In the genomic region with DNA sequence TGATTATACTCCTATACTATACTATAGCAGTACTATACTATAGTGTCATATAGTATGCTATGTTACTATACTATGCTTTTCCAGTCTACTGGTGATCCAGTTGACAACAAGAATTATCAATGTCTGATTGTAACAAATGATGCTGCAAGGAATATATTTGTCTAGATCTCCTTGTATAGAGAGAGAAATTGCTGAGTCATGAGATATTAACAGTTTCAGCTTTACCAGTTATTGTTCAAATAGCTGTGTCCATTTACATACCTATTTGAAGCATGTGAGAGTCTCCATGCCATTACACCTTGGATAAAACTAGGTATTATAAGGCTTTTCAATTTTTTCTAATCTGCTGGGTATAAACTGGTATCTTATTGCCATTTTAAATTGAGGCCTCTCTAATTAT, we compare ENCODE assay signal across 3 cellular contexts.
TF ChIP-seq lines count a peak whose summit lies in the region.

No MANE protein-coding gene starts in this region.

TF ChIP-seq in HepG2, 621 proteins besides CTCF, POLR2A, EP300 and RAD21:
- no peak for TF ChIP-seq ZNF660 (CRISPR knock-in tag; IDR thresholded peaks at IDR 0.05; ENCODE audit: borderline replicate concordance, low read depth)
- peak; percentile 85 for TF ChIP-seq NFE2L2 (IDR thresholded peaks at IDR 0.05; ENCODE audit: low read length)
- peak; percentile 97 to 99 for TF ChIP-seq MAFK (conservative IDR thresholded peaks at IDR 0.05 in 1 of 2, IDR thresholded peaks at IDR 0.05 in 1 of 2; ENCODE audit: low read length in 2 of 2)
- no peak for TF ChIP-seq ZNF33B (CRISPR knock-in tag; IDR thresholded peaks at IDR 0.05)
- peak; percentile 98 for TF ChIP-seq MAFF (IDR thresholded peaks at IDR 0.05; ENCODE audit: low read depth, low read length)
TF ChIP-seq in HepG2: peak in this region for 3.

TF ChIP-seq in IMR-90, 13 proteins besides CTCF, POLR2A, EP300 and RAD21:
- TF ChIP-seq MAFK (IDR thresholded peaks at IDR 0.05; ENCODE audit: low read depth, low read length) (peak; percentile 98), CEBPB (IDR thresholded peaks at IDR 0.05; ENCODE audit: low read depth, low read length) (no peak), CHD1 (IDR thresholded peaks at IDR 0.05; ENCODE audit: low read depth, low read length) (no peak), BHLHE40 (IDR thresholded peaks at IDR 0.05; ENCODE audit: low read depth, low read length) (no peak), RFX5 (IDR thresholded peaks at IDR 0.05; ENCODE audit: low read depth, low read length) (no peak), FOS (IDR thresholded peaks at IDR 0.05; ENCODE audit: low read depth, low read length) (no peak), USF2 (IDR thresholded peaks at IDR 0.05; ENCODE audit: low read depth, low read length) (no peak), MXI1 (IDR thresholded peaks at IDR 0.05; ENCODE audit: borderline replicate concordance, low read depth, low read length) (no peak), SMC3 (IDR thresholded peaks at IDR 0.05; ENCODE audit: low read depth, low read length) (no peak), NFE2L2 (IDR thresholded peaks at IDR 0.05; ENCODE audit: low read depth, low read length) (peak; percentile 76), RCOR1 (IDR thresholded peaks at IDR 0.05; ENCODE audit: insufficient replicate concordance, low read length) (no peak), MAZ (IDR thresholded peaks at IDR 0.05; ENCODE audit: borderline replicate concordance, low read depth, low read length) (no peak)
- TF ChIP-seq, protein P1, sequence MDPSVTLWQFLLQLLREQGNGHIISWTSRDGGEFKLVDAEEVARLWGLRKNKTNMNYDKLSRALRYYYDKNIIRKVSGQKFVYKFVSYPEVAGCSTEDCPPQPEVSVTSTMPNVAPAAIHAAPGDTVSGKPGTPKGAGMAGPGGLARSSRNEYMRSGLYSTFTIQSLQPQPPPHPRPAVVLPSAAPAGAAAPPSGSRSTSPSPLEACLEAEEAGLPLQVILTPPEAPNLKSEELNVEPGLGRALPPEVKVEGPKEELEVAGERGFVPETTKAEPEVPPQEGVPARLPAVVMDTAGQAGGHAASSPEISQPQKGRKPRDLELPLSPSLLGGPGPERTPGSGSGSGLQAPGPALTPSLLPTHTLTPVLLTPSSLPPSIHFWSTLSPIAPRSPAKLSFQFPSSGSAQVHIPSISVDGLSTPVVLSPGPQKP (IDR thresholded peaks at IDR 0.05; ENCODE audit: borderline replicate concordance, low read depth, low read length), result no peak
TF ChIP-seq in IMR-90: peak in this region for 2.

TF ChIP-seq in H1, 55 proteins besides CTCF, POLR2A, EP300 and RAD21:
- TF ChIP-seq MAFK (IDR thresholded peaks at IDR 0.05; ENCODE audit: low read depth, low read length), result peak; percentile 95
- no peak for TF ChIP-seq CHD2 (IDR thresholded peaks at IDR 0.05; ENCODE audit: low read length)
- no peak for TF ChIP-seq POLR2AphosphoS5 (IDR thresholded peaks at IDR 0.05; ENCODE audit: low read depth, low read length)
- TF ChIP-seq CEBPB (IDR thresholded peaks at IDR 0.05; ENCODE audit: low read depth, low read length), result no peak
- peak; percentile 77; the same call in 1 of the 2 replicates for TF ChIP-seq BACH1 (IDR thresholded peaks at IDR 0.05; ENCODE audit: low read length)
- TF ChIP-seq NANOG (IDR thresholded peaks at IDR 0.05; ENCODE audit: insufficient read depth, low read depth, low read length, poor library complexity, severe bottlenecking), result no peak
- no peak for TF ChIP-seq SAP30 (IDR thresholded peaks at IDR 0.05; ENCODE audit: insufficient read depth, insufficient replicate concordance, low read length)
- no peak for TF ChIP-seq YY1 (IDR thresholded peaks at IDR 0.05; ENCODE audit: low read depth, low read length)
- TF ChIP-seq, protein P2, sequence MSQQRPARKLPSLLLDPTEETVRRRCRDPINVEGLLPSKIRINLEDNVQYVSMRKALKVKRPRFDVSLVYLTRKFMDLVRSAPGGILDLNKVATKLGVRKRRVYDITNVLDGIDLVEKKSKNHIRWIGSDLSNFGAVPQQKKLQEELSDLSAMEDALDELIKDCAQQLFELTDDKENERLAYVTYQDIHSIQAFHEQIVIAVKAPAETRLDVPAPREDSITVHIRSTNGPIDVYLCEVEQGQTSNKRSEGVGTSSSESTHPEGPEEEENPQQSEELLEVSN (IDR thresholded peaks at IDR 0.05), result no peak
